17 cellular contexts compared by ENCODE assay signal in the genomic region with DNA sequence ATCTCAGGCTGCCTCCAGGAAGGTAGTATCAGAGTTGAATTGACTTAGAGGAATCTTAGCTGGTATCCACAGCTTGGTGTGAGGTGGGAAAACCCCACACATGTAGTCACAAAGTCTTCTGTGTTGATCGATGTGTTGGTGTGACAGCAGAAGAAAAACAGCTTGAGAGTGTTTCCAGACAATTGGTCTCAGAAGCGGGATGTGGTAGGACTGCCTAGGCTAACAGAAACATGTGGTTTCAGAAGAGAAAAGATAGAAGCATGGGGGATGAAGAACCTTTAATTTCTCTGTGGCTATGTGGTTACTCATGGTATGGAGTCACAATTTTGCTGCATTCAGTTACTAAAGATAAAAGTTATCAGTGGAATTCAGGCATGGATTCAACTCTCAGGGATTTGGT.
A peak's percentile ranks its signal among the peaks of the same experiment; 100 is the strongest.
DNase-seq lines count a peak whose midpoint lies in the region; ATAC-seq and TF ChIP-seq lines count a peak whose summit lies in the region.
"Had no signal": no experiment of that assay in that cellular context is flagged by ENCODE, and none has a peak within 500 bp of the region (broad histone marks: within the 10 kb centered on the region; RNA-seq: fewer than 3 reads in every experiment).

No MANE protein-coding gene starts in this region.

- ATAC-seq in GM18868 (IDR thresholded peaks at IDR 0.05; ENCODE audit: unreplicated experiment) (peak; percentile 67), HG02798 (IDR thresholded peaks at IDR 0.05; ENCODE audit: poor library complexity, unreplicated experiment) (peak; percentile 37), HG03521 (IDR thresholded peaks at IDR 0.05; ENCODE audit: unreplicated experiment) (peak; percentile 26)
- ATAC-seq: esophagus mucosa had no signal

- H3K27ac ChIP-seq in ovary: no peak overlapping the region
- no peak overlapping the region for H3K27ac ChIP-seq in esophagus squamous epithelium
- H3K27ac ChIP-seq: BLaER1, neutrophil, SK-N-MC, VCaP had no signal

- no peak for TF ChIP-seq EP300 in ovary (IDR thresholded peaks at IDR 0.05)

- no peaks in the 10 kb centered on the region for H3K9me3 ChIP-seq in ovary
- no peaks in the 10 kb centered on the region for H3K9me3 ChIP-seq in esophagus squamous epithelium
- H3K9me3 ChIP-seq: BLaER1, neutrophil had no signal

- WGBS in ovary, 3 donors: 66 to 72% (median 68%) methylated on average over 2 of the region's 2 CpGs
- 63 to 79% methylated on average over 2 of the region's 2 CpGs for WGBS in esophagus squamous epithelium, 2 donors

- DNase-seq in epithelial cell of proximal tubule (ENCODE audit: low read depth): no peak
- DNase-seq in ovary: no peak
- no peak for DNase-seq in NAMALWA (ENCODE audit: low spot score)
- no peak for DNase-seq in CD1c-positive myeloid dendritic cell (ENCODE audit: extremely low spot score)
- no peak for DNase-seq in esophagus squamous epithelium (lab: John Stamatoyannopoulos, UW)
- DNase-seq: activated naive CD4-positive, alpha-beta T cell treated with anti-CD3 and anti-CD28 coated beads, Interleukin-2, amount 50 U/mL, for 16 hours; Karpas-422; NCI-H2107; substantia nigra had no signal

- TF ChIP-seq POLR2A in ovary (IDR thresholded peaks at IDR 0.05) (no peak), esophagus squamous epithelium (IDR thresholded peaks at IDR 0.05) (no peak)

- no peaks in the 10 kb centered on the region for H3K36me3 ChIP-seq in ovary
- no peaks in the 10 kb centered on the region for H3K36me3 ChIP-seq in esophagus squamous epithelium
- H3K36me3 ChIP-seq: BLaER1, neutrophil had no signal

- H3K4me3 ChIP-seq in epithelial cell of proximal tubule (ENCODE audit: low read depth, low read length): peak overlapping the region; percentile 4
- H3K4me3 ChIP-seq in ovary: no peak overlapping the region
- H3K4me3 ChIP-seq in esophagus squamous epithelium: no peak overlapping the region
- H3K4me3 ChIP-seq: BLaER1, SK-N-MC had no signal

- H3K4me1 ChIP-seq in ovary (ENCODE audit: insufficient read depth) (no peaks in the 10 kb centered on the region), esophagus squamous epithelium (no peaks in the 10 kb centered on the region)
- H3K4me1 ChIP-seq: BLaER1 had no signal

- H3K27me3 ChIP-seq in ovary: no peaks in the 10 kb centered on the region
- H3K27me3 ChIP-seq in esophagus squamous epithelium: no peaks in the 10 kb centered on the region
- H3K27me3 ChIP-seq: BLaER1, neutrophil had no signal

- TF ChIP-seq CTCF in epithelial cell of proximal tubule (conservative IDR thresholded peaks at IDR 0.05; ENCODE audit: low read depth, low read length): no peak
- TF ChIP-seq CTCF in ovary (IDR thresholded peaks at IDR 0.05): no peak
- TF ChIP-seq CTCF in esophagus squamous epithelium (IDR thresholded peaks at IDR 0.05): no peak

- intact Hi-C loops in ovary (cut with DNase I): no loop called here
- intact Hi-C loops in esophagus squamous epithelium (cut with DNase I): no loop called here
